1 cellular context compared by ENCODE assay signal in the genomic region with DNA sequence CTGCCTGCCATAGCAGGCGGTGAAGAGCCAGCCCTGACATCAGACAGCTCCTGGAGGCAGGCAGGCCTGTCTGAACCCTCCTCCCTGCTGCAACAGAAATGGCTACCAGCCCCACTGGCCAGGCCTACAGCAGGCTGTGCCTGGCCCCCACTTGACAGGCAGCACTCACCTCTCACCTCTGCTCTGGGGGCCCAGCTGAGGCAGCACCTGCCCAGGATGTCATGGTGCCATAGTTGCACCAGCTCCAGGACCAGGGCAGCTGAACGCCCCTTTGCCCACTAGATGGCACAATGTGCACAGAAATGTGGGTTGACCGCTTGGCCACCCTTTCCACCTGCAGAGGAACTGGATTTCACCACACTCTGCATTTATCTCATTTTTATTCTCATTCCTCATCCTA.
TF ChIP-seq lines count a peak whose summit lies in the region.

No MANE protein-coding gene starts in this region.

TF ChIP-seq in HEK293, 187 proteins besides CTCF, POLR2A, EP300 and RAD21 (continued from another document):
- TF ChIP-seq, protein P1, sequence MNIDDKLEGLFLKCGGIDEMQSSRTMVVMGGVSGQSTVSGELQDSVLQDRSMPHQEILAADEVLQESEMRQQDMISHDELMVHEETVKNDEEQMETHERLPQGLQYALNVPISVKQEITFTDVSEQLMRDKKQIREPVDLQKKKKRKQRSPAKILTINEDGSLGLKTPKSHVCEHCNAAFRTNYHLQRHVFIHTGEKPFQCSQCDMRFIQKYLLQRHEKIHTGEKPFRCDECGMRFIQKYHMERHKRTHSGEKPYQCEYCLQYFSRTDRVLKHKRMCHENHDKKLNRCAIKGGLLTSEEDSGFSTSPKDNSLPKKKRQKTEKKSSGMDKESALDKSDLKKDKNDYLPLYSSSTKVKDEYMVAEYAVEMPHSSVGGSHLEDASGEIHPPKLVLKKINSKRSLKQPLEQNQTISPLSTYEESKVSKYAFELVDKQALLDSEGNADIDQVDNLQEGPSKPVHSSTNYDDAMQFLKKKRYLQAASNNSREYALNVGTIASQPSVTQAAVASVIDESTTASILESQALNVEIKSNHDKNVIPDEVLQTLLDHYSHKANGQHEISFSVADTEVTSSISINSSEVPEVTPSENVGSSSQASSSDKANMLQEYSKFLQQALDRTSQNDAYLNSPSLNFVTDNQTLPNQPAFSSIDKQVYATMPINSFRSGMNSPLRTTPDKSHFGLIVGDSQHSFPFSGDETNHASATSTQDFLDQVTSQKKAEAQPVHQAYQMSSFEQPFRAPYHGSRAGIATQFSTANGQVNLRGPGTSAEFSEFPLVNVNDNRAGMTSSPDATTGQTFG (tag by site-specific recombination; IDR thresholded peaks at IDR 0.05; ENCODE audit: borderline replicate concordance): no peak
- no peak for TF ChIP-seq ZNF221 (tag by site-specific recombination; IDR thresholded peaks at IDR 0.05; ENCODE audit: borderline replicate concordance)
- no peak for TF ChIP-seq ZNF140 (tag by site-specific recombination; IDR thresholded peaks at IDR 0.05)
- no peak for TF ChIP-seq KLF1 (tag by site-specific recombination; IDR thresholded peaks at IDR 0.05)
- no peak for TF ChIP-seq ZNF211 (tag by site-specific recombination; IDR thresholded peaks at IDR 0.05; ENCODE audit: low read depth)
- TF ChIP-seq ZNF394 (tag by site-specific recombination; IDR thresholded peaks at IDR 0.05; ENCODE audit: borderline replicate concordance): no peak
- peak; percentile 44; the same call in 1 of the 2 replicates for TF ChIP-seq ZNF660 (tag by site-specific recombination; IDR thresholded peaks at IDR 0.05)
- TF ChIP-seq FEZF1 (tag by site-specific recombination; IDR thresholded peaks at IDR 0.05): no peak
- no peak for TF ChIP-seq ZNF132 (tag by site-specific recombination; IDR thresholded peaks at IDR 0.05; ENCODE audit: borderline replicate concordance)
- TF ChIP-seq, protein P2, sequence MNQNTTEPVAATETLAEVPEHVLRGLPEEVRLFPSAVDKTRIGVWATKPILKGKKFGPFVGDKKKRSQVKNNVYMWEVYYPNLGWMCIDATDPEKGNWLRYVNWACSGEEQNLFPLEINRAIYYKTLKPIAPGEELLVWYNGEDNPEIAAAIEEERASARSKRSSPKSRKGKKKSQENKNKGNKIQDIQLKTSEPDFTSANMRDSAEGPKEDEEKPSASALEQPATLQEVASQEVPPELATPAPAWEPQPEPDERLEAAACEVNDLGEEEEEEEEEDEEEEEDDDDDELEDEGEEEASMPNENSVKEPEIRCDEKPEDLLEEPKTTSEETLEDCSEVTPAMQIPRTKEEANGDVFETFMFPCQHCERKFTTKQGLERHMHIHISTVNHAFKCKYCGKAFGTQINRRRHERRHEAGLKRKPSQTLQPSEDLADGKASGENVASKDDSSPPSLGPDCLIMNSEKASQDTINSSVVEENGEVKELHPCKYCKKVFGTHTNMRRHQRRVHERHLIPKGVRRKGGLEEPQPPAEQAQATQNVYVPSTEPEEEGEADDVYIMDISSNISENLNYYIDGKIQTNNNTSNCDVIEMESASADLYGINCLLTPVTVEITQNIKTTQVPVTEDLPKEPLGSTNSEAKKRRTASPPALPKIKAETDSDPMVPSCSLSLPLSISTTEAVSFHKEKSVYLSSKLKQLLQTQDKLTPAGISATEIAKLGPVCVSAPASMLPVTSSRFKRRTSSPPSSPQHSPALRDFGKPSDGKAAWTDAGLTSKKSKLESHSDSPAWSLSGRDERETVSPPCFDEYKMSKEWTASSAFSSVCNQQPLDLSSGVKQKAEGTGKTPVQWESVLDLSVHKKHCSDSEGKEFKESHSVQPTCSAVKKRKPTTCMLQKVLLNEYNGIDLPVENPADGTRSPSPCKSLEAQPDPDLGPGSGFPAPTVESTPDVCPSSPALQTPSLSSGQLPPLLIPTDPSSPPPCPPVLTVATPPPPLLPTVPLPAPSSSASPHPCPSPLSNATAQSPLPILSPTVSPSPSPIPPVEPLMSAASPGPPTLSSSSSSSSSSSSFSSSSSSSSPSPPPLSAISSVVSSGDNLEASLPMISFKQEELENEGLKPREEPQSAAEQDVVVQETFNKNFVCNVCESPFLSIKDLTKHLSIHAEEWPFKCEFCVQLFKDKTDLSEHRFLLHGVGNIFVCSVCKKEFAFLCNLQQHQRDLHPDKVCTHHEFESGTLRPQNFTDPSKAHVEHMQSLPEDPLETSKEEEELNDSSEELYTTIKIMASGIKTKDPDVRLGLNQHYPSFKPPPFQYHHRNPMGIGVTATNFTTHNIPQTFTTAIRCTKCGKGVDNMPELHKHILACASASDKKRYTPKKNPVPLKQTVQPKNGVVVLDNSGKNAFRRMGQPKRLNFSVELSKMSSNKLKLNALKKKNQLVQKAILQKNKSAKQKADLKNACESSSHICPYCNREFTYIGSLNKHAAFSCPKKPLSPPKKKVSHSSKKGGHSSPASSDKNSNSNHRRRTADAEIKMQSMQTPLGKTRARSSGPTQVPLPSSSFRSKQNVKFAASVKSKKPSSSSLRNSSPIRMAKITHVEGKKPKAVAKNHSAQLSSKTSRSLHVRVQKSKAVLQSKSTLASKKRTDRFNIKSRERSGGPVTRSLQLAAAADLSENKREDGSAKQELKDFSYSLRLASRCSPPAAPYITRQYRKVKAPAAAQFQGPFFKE (tag by site-specific recombination; IDR thresholded peaks at IDR 0.05; ENCODE audit: borderline replicate concordance): no peak
- no peak for TF ChIP-seq ZNF24 (tag by site-specific recombination; IDR thresholded peaks at IDR 0.05)
- no peak for TF ChIP-seq ZNF350 (tag by site-specific recombination; IDR thresholded peaks at IDR 0.05)
- no peak for TF ChIP-seq ZNF768 (tag by site-specific recombination; IDR thresholded peaks at IDR 0.05)
- no peak for TF ChIP-seq GFI1B (tag by site-specific recombination; IDR thresholded peaks at IDR 0.05)
- no peak for TF ChIP-seq ZNF585B (tag by site-specific recombination; IDR thresholded peaks at IDR 0.05)
- TF ChIP-seq ZNF677 (tag by site-specific recombination; IDR thresholded peaks at IDR 0.05): no peak
- no peak for TF ChIP-seq IKZF3 (tag by site-specific recombination; IDR thresholded peaks at IDR 0.05)
- TF ChIP-seq ZBTB1 (tag by site-specific recombination; IDR thresholded peaks at IDR 0.05): no peak
- peak; percentile 89 for TF ChIP-seq ZNF654 (tag by site-specific recombination; IDR thresholded peaks at IDR 0.05; ENCODE audit: low read depth)
- no peak for TF ChIP-seq ZNF184 (tag by site-specific recombination; IDR thresholded peaks at IDR 0.05)
- no peak for TF ChIP-seq REPIN1 (tag by site-specific recombination; IDR thresholded peaks at IDR 0.05; ENCODE audit: low read depth)
- TF ChIP-seq ZNF157 (tag by site-specific recombination; IDR thresholded peaks at IDR 0.05): no peak
- TF ChIP-seq ZNF133 (tag by site-specific recombination; IDR thresholded peaks at IDR 0.05): no peak
- TF ChIP-seq OVOL3 (tag by site-specific recombination; IDR thresholded peaks at IDR 0.05): no peak
- no peak for TF ChIP-seq ZNF416 (tag by site-specific recombination; IDR thresholded peaks at IDR 0.05)
- TF ChIP-seq, protein P3, sequence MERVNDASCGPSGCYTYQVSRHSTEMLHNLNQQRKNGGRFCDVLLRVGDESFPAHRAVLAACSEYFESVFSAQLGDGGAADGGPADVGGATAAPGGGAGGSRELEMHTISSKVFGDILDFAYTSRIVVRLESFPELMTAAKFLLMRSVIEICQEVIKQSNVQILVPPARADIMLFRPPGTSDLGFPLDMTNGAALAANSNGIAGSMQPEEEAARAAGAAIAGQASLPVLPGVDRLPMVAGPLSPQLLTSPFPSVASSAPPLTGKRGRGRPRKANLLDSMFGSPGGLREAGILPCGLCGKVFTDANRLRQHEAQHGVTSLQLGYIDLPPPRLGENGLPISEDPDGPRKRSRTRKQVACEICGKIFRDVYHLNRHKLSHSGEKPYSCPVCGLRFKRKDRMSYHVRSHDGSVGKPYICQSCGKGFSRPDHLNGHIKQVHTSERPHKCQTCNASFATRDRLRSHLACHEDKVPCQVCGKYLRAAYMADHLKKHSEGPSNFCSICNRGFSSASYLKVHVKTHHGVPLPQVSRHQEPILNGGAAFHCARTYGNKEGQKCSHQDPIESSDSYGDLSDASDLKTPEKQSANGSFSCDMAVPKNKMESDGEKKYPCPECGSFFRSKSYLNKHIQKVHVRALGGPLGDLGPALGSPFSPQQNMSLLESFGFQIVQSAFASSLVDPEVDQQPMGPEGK (tag by site-specific recombination; IDR thresholded peaks at IDR 0.05): 0 out of 2 replicates have a peak, but pooled peaks have one; percentile 8
